8 cellular contexts compared by ENCODE assay signal in the genomic region with DNA sequence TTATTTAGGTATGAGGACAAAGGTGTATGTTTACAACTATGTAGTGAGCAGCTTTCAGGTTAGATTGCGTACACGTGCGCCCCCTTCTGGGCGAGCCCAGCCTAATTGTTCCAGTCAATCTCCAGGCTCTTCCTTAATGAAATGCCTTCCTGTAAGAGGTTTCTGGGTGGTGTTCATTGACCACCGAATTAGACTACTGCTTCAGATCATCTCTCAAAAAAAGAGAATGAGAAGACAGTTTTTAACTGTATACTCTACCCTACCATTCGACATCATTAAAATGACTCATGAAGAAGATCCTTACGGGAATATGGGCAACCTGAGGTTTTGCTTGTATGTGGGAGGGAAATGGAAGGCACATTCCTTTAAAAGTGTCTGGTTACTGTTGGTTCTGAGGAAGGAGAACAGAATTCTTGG. TPM values are rescaled to one million over a fixed set of nuclear protein-coding genes. Genes with fewer than 3 reads are reported as not detected.
DNase-seq lines count a peak whose midpoint lies in the region; ATAC-seq and TF ChIP-seq lines count a peak whose summit lies in the region.

No MANE protein-coding gene starts in this region.

- no peaks in the 10 kb centered on the region for H3K27me3 ChIP-seq in psoas muscle (ENCODE audit: insufficient read depth in 3 of 3, low read length in 2 of 3)

- no peaks in the 10 kb centered on the region for H3K4me1 ChIP-seq in psoas muscle

- TF ChIP-seq CTCF in AG04449 (IDR thresholded peaks at IDR 0.05; ENCODE audit: insufficient read depth, low read length, missing control alignments): peak; percentile 47
- peak; percentile 40 for TF ChIP-seq CTCF in psoas muscle (IDR thresholded peaks at IDR 0.05)

- WGBS in psoas muscle, 3 donors: 40 to 44% (median 41%) methylated on average over 7 of the region's 7 CpGs

- H3K27ac ChIP-seq in psoas muscle: no peak overlapping the region

- DNase-seq in AG04449 (ENCODE audit: low read depth, low spot score): no peak
- DNase-seq in NCI-H2227 (lab: John Stamatoyannopoulos, UW; ENCODE audit: unreplicated experiment): peak; percentile 62
- peak; percentile 20 for DNase-seq in activated T-cell treated with anti-CD3 and anti-CD28 coated beads, Interleukin-2, amount 50 U/mL, for 1 hour
- DNase-seq in head of caudate nucleus: peak in 40 of 42 donors; percentile 8 to 78 (median 40)
- peak; percentile 61 to 76 for DNase-seq in psoas muscle
- DNase-seq in NCI-H345 (lab: John Stamatoyannopoulos, UW): no peak

- POLR2A ChIA-PET in AG04449 (lab: Yijun Ruan, JAX): interaction anchor here (1.9 to 2.1 kb wide), 2 partner anchors 8 to 10 kb away, joined by 5 read pairs; no protein-coding TSS in a partner anchor

- intact Hi-C loops in head of caudate nucleus (cut with DNase I) (no loop called here), psoas muscle (cut with DNase I) (no loop called here)

- ATAC-seq in GM18511 (IDR thresholded peaks at IDR 0.05; ENCODE audit: unreplicated experiment) (peak; percentile 82), HG02938 (IDR thresholded peaks at IDR 0.05; ENCODE audit: unreplicated experiment) (peak; percentile 63), psoas muscle (peak in 1 of 4 donors; percentile 67)

- peak overlapping the region; percentile 58 for H3K4me3 ChIP-seq in AG04449 (ENCODE audit: low read depth, low read length)
- H3K4me3 ChIP-seq in psoas muscle: peak overlapping the region; percentile 36

- no peaks in the 10 kb centered on the region for H3K9me3 ChIP-seq in psoas muscle

- H3K36me3 ChIP-seq in psoas muscle (ENCODE audit: insufficient read depth in 1 of 2, low read depth in 1 of 2): no peaks in the 10 kb centered on the region

- CTCF ChIA-PET in AG04449 (lab: Yijun Ruan, JAX): interaction anchor here (0.6 to 5.3 kb wide), 45 partner anchors 8 to 255 kb away, joined by 3 to 67 read pairs (median 4); a partner anchor contains a TSS

RNA-seq across cellular contexts. Expression of a gene that starts 2.1 kb away (rescaled TPM):
- total RNA-seq in psoas muscle: 10 to 100 TPM in 2 of 4 donors, 1 to 10 TPM in 2; 2.7 to 35.7 (median 14.0) TPM
- 10 to 100 TPM in 1 of 3 donors, 1 to 10 TPM in 2; 3.7 to 13.5 (median 5.3) TPM for polyA plus RNA-seq in psoas muscle

RNA-seq across cellular contexts. Expression of a gene that starts 51.3 kb away (rescaled TPM):
- total RNA-seq in psoas muscle: under 1 TPM in 1 of 4 donors, not detected in 3; 0.17 TPM
- not detected for polyA plus RNA-seq in psoas muscle

Comparison
In these comparisons a context has a peak if more than half of its experiments do, and no peak if none do; other contexts are left out.
1. DNase-seq: peak in NCI-H2227 (single experiment), activated T-cell treated with anti-CD3 and anti-CD28 coated beads, Interleukin-2, amount 50 U/mL, for 1 hour (single experiment), head of caudate nucleus (40 of 42) and psoas muscle (2 of 2); none in AG04449 (single experiment) and NCI-H345 (single experiment).